Comparison of ENCODE assay signal across 14 cellular contexts in the genomic region with DNA sequence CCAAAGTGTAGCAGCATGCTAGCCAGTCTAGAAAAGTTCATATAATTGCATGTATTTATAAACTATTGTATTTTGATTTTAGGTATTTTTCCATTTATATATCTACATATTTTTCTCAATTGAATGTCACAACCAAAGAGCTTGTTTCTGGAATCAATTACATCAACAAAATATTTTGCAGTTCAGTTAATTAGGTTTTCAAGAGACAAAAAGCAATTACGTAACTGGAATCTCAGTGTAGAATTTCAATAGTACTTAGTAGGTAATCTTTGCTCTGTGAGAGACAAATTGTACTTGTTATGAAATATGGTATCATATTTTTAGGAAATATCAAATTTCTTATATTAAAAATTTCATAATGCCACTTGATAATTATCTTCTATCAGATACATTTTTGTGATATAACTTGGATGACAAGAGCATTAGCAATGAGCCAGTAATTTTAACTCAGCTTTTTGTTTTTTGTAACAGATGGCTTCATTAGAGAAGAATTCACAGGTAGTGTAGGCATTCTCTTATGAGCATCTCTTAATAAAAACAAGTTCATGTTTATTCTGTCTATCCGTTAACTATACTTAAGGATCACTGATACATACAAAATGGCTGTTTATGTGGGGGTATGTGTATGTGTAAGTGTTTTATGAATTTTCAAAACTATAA.
DNase-seq lines count a peak whose midpoint lies in the region; ATAC-seq and TF ChIP-seq lines count a peak whose summit lies in the region.
"Had no signal": no experiment of that assay in that cellular context is flagged by ENCODE, and none has a peak within 500 bp of the region (broad histone marks: within the 10 kb centered on the region; RNA-seq: fewer than 3 reads in every experiment).

No MANE protein-coding gene starts in this region.

- H3K36me3 Mint-ChIP-seq in MCF 10A (ENCODE audit: insufficient read depth, unreplicated experiment): no peaks in the 10 kb centered on the region
- no peaks in the 10 kb centered on the region for H3K36me3 Mint-ChIP-seq in activated T-cell treated with anti-CD3 and anti-CD28 coated beads, Interleukin-2, amount 50 U/mL, for 4 hours (ENCODE audit: insufficient read depth)
- H3K36me3 Mint-ChIP-seq: CD14-positive monocyte; CD8-positive, alpha-beta T cell had no signal

- TF ChIP-seq POLR2A in breast epithelium (IDR thresholded peaks at IDR 0.05): no peak

- no peak overlapping the region for H3K27ac ChIP-seq in breast epithelium

- BruUV-seq in MCF 10A (replicated peaks; lab: Mats Ljungman, UMichigan): no TSS peak

- H3K27me3 Mint-ChIP-seq in MCF 10A (ENCODE audit: insufficient read depth, unreplicated experiment): no peaks in the 10 kb centered on the region
- H3K27me3 Mint-ChIP-seq in activated T-cell treated with anti-CD3 and anti-CD28 coated beads, Interleukin-2, amount 50 U/mL, for 4 hours (ENCODE audit: low read depth): no peaks in the 10 kb centered on the region

- no peak overlapping the region for H3K4me3 Mint-ChIP-seq in MCF 10A (ENCODE audit: unreplicated experiment)
- no peak overlapping the region for H3K4me3 Mint-ChIP-seq in activated T-cell treated with anti-CD3 and anti-CD28 coated beads, Interleukin-2, amount 50 U/mL, for 4 hours
- H3K4me3 Mint-ChIP-seq: CD14-positive monocyte; CD8-positive, alpha-beta T cell; GM23338 had no signal

- TF ChIP-seq CTCF in MCF 10A (IDR thresholded peaks at IDR 0.05; ENCODE audit: unreplicated experiment) (no peak), breast epithelium (IDR thresholded peaks at IDR 0.05) (no peak)

- no peak overlapping the region for H3K27ac Mint-ChIP-seq in MCF 10A (ENCODE audit: low read depth, unreplicated experiment)
- H3K27ac Mint-ChIP-seq: CD14-positive monocyte; CD8-positive, alpha-beta T cell; GM23338 had no signal

- H3K36me3 ChIP-seq in breast epithelium (no peaks in the 10 kb centered on the region), adipocyte (ENCODE audit: control insufficient read depth, insufficient read depth, low read length, severe bottlenecking) (no peaks in the 10 kb centered on the region)

- H3K4me1 ChIP-seq in breast epithelium (no peaks in the 10 kb centered on the region), adipocyte (ENCODE audit: control insufficient read depth, insufficient read depth, low read length) (no peaks in the 10 kb centered on the region)

- H3K9me3 Mint-ChIP-seq in MCF 10A (ENCODE audit: unreplicated experiment): peaks cover 4% of the 10 kb centered on the region
- H3K9me3 Mint-ChIP-seq in activated T-cell treated with anti-CD3 and anti-CD28 coated beads, Interleukin-2, amount 50 U/mL, for 4 hours: peaks cover 7% of the 10 kb centered on the region

- H3K27me3 ChIP-seq in breast epithelium (no peaks in the 10 kb centered on the region), adipocyte (replicated peaks; ENCODE audit: control insufficient read depth, insufficient read depth, low read length) (no peaks in the 10 kb centered on the region)

- H3K4me3 ChIP-seq in breast epithelium (no peak overlapping the region), adipocyte (ENCODE audit: low read length) (no peak overlapping the region)
- H3K4me3 ChIP-seq: GM12878, GM23338 had no signal

- no peaks in the 10 kb centered on the region for H3K4me1 Mint-ChIP-seq in MCF 10A (ENCODE audit: insufficient read depth, unreplicated experiment)
- no peaks in the 10 kb centered on the region for H3K4me1 Mint-ChIP-seq in activated T-cell treated with anti-CD3 and anti-CD28 coated beads, Interleukin-2, amount 50 U/mL, for 4 hours (ENCODE audit: low read depth)
- H3K4me1 Mint-ChIP-seq: CD14-positive monocyte, GM23338 had no signal

- CTCF ChIA-PET in MCF 10A (lab: Yijun Ruan, JAX): interaction anchor here (0.5 kb wide), 1 partner anchor 340 kb away, joined by 3 read pairs; no protein-coding TSS in a partner anchor

- no peak overlapping the region for H3K9ac ChIP-seq in adipocyte (ENCODE audit: low read length)

- POLR2A ChIA-PET in MCF 10A (lab: Yijun Ruan, JAX): no interaction called here

- intact Hi-C loops in MCF 10A (cut with micrococcal nuclease): no loop called here
- intact Hi-C loops in breast epithelium (cut with DNase I; ENCODE audit: low total_unique reads): no loop called here

- DNase-seq in MCF 10A (ENCODE audit: unreplicated experiment) (peak; percentile 5), breast epithelium (ENCODE audit: low spot score in 2 of 2) (no peak), adipocyte (ENCODE audit: low read depth) (peak; percentile 78), iris pigment epithelial cell (ENCODE audit: low read depth) (peak; percentile 46), DMS 273 treated with DMSO at 0.1 percent for 48 hours (lab: John Stamatoyannopoulos, UW) (no peak), DMS53 (lab: John Stamatoyannopoulos, UW) (no peak)
- DNase-seq in activated T-cell treated with anti-CD3 and anti-CD28 coated beads, Interleukin-2, amount 50 U/mL, for 4 hours: no peak
- DNase-seq: CD8-positive, alpha-beta T cell; COR-L47; H7; IMR-90 had no signal

- no peak for ATAC-seq in activated T-cell treated with anti-CD3 and anti-CD28 coated beads, Interleukin-2, amount 50 U/mL, for 4 hours
- ATAC-seq: CD8-positive, alpha-beta T cell; GM12878; GM23338 had no signal

- H3K9me3 ChIP-seq in breast epithelium (peaks cover 0 to 7% of the 10 kb centered on the region in 2 donors), adipocyte (ENCODE audit: control insufficient read depth, low read length) (peaks cover 5% of the 10 kb centered on the region)

Comparison
In these comparisons a context has a peak if more than half of its experiments do, and no peak if none do; other contexts are left out.
1. DNase-seq: peak in MCF 10A (single experiment), adipocyte (single experiment) and iris pigment epithelial cell (single experiment); none in breast epithelium (0 of 2), DMS 273 treated with DMSO at 0.1 percent for 48 hours (single experiment), DMS53 (single experiment) and activated T-cell treated with anti-CD3 and anti-CD28 coated beads, Interleukin-2, amount 50 U/mL, for 4 hours (single experiment).